In genomic region chr15:31320022-31320421, GRCh38 we compare ENCODE assay signal across 16 cellular contexts. TPM values are rescaled to one million over a fixed set of nuclear protein-coding genes. Genes with fewer than 3 reads are reported as not detected.
DNase-seq lines count a peak whose midpoint lies in the region; ATAC-seq, FAIRE-seq and TF ChIP-seq lines count a peak whose summit lies in the region.
"Had no signal": no experiment of that assay in that cellular context is flagged by ENCODE, and none has a peak within 500 bp of the region (broad histone marks: within the 10 kb centered on the region; RNA-seq: fewer than 3 reads in every experiment).

No MANE protein-coding gene starts in this region.

- H3K36me3 ChIP-seq in BLaER1 treated with 17β-estradiol and CSF1 and Interleukin-3, amounts not matched to agents 10 nM and 100 nM = no peaks in the 10 kb centered on the region
- H3K36me3 ChIP-seq in H1 (ENCODE audit: control insufficient read depth in 2 of 4, insufficient read depth in 4 of 4, low read length in 3 of 4) = no peaks in the 10 kb centered on the region
- H3K36me3 ChIP-seq: BE2C had no signal

- H3K27me3 ChIP-seq in BLaER1 treated with 17β-estradiol and CSF1 and Interleukin-3, amounts not matched to agents 10 nM and 100 nM = no peaks in the 10 kb centered on the region
- peaks cover 0 to 7% (median 3%) of the 10 kb centered on the region in 4 experiments; a peak in 3 of 7 replicates for H3K27me3 ChIP-seq in H1 (replicated peaks in 1 of 4; ENCODE audit: control insufficient read depth in 3 of 4, extremely low read depth in 1 of 4, insufficient read depth in 3 of 4, low read length in 3 of 4)
- H3K27me3 ChIP-seq: BE2C had no signal

- H2AFZ ChIP-seq in H1 (ENCODE audit: low read length) = peak overlapping the region; percentile 73; the same call in 1 of the 2 replicates

- POLR2A ChIA-PET in A549 (lab: Yijun Ruan, JAX) (no interaction called here), H1 (lab: Charles Lee; ENCODE audit: partially characterized antibody) (interaction anchor here (2.2 kb wide), 1 partner anchor 13 kb away, joined by 7 read pairs; no protein-coding TSS in a partner anchor)

- H3K79me1 ChIP-seq in H1 (ENCODE audit: low read depth, low read length) = peaks cover 2% of the 10 kb centered on the region; the same call in 1 of the 2 replicates

- peak; percentile 72 for FAIRE-seq in A549 (lab: Jason Lieb, UNC)
- FAIRE-seq in H1 (lab: Jason Lieb, UNC) = no peak

- TF ChIP-seq CTCF in A549 (IDR thresholded peaks at IDR 0.05) (no peak), H1 (IDR thresholded peaks at IDR 0.05; ENCODE audit: control extremely low read depth in 1 of 3, insufficient read depth in 1 of 3, low read depth in 1 of 3, low read length in 3 of 3) (no peak)

- 89% methylated on average over 5 of the region's 5 CpGs for WGBS in A549 (ENCODE audit: missing lambda C conversion rate)
- WGBS in H1 (ENCODE audit: extremely low coverage in 1 of 2, insufficient coverage in 1 of 2, insufficient read length in 1 of 2, insufficient replicate concordance in 2 of 2, low coverage in 1 of 2, low lambda C conversion rate in 2 of 2, missing lambda C conversion rate in 1 of 2), 2 experiments = 94% methylated on average over 5 of the region's 5 CpGs; no CpG with 5 or more reads in 1 of the 2 experiments

- ATAC-seq in A549 (no peak), GM18873 (IDR thresholded peaks at IDR 0.05; ENCODE audit: low FRiP score, unreplicated experiment) (no peak)

- DNase-seq in A549 (ENCODE audit: low read depth in 1 of 2, low spot score in 1 of 2) (no peak), MV-4-11 (lab: John Stamatoyannopoulos, UW) (peak; percentile 55), H1 (ENCODE audit: low read depth in 1 of 2, low spot score in 2 of 2) (no peak), NCI-H187 (lab: John Stamatoyannopoulos, UW) (no peak)
- DNase-seq in stimulated activated CD4-positive, alpha-beta T cell treated with anti-CD3 and anti-CD28 coated beads, Interleukin-2, amount 100 ng/mL, for 48 hours = no peak
- DNase-seq: BE2C, DMS153, H9, IMR-90, NCI-H1092, NCI-H2107, NCI-H345, NCI-H69, SIG-M5 had no signal

- H3K14ac ChIP-seq in H1 (ENCODE audit: insufficient read length) = no peak overlapping the region

- TF ChIP-seq POLR2A in A549 (IDR thresholded peaks at IDR 0.05; ENCODE audit: low read length) (no peak), H1 (IDR thresholded peaks at IDR 0.05; ENCODE audit: control extremely low read depth in 1 of 2, low read depth in 2 of 2, low read length in 2 of 2) (no peak)

- no peak overlapping the region for H4K8ac ChIP-seq in H1 (ENCODE audit: extremely low read depth, insufficient read depth, low read length)

- no peaks in the 10 kb centered on the region for H3K23me2 ChIP-seq in H1 (ENCODE audit: low read depth, low read length)

- no peak overlapping the region for H2AK5ac ChIP-seq in H1 (ENCODE audit: low read depth, low read length)

- CTCF ChIA-PET in A549 (lab: Yijun Ruan, JAX) (interaction anchor here (0.8 to 3.2 kb wide), 4 partner anchors 54 to 170 kb away, joined by 3 to 17 read pairs (median 4); no protein-coding TSS in a partner anchor), H1 (lab: Charles Lee; ENCODE audit: partially characterized antibody) (interaction anchor here (0.9 to 2.0 kb wide), 5 partner anchors 9 to 115 kb away, joined by 3 to 7 read pairs (median 3); no protein-coding TSS in a partner anchor)

- no peak overlapping the region for H3K4me2 ChIP-seq in A549
- H3K4me2 ChIP-seq in BLaER1 treated with 17β-estradiol and CSF1 and Interleukin-3, amounts not matched to agents 10 nM and 100 nM = peak overlapping the region; percentile 35 to 71 (median 58)
- H3K4me2 ChIP-seq in H1 (ENCODE audit: insufficient read depth in 1 of 2, low read depth in 2 of 2, low read length in 2 of 2) = no peak overlapping the region

- H4K5ac ChIP-seq in H1 (ENCODE audit: insufficient read length, low read depth, low read length) = no peak overlapping the region

- TF ChIP-seq EP300 in A549 (IDR thresholded peaks at IDR 0.05) (no peak), H1 (IDR thresholded peaks at IDR 0.05; ENCODE audit: borderline replicate concordance in 1 of 2, low read depth in 2 of 2, low read length in 2 of 2) (no peak)

- peaks cover 6% of the 10 kb centered on the region for H3K4me1 ChIP-seq in A549
- peaks cover 46 to 66% (median 60%) of the 10 kb centered on the region in 10 experiments for H3K4me1 ChIP-seq in BLaER1 treated with 17β-estradiol and CSF1 and Interleukin-3, amounts not matched to agents 10 nM and 100 nM
- H3K4me1 ChIP-seq in H1 (replicated peaks in 1 of 4; ENCODE audit: control insufficient read depth in 3 of 4, insufficient read depth in 4 of 4, low read length in 3 of 4) = peaks cover under 1 to 9% (median 5%) of the 10 kb centered on the region in 4 experiments; a peak in 6 of 7 replicates

- H2BK120ac ChIP-seq in H1 (replicated peaks; ENCODE audit: low read depth, low read length) = no peak overlapping the region

- no peak overlapping the region for H3K23ac ChIP-seq in H1 (ENCODE audit: insufficient read length)

- no peak overlapping the region for H3K9ac ChIP-seq in BLaER1 treated with 17β-estradiol and CSF1 and Interleukin-3, amounts not matched to agents 10 nM and 100 nM
- H3K9ac ChIP-seq in H1 (replicated peaks in 1 of 4; ENCODE audit: extremely low read depth in 1 of 4, low read depth in 3 of 4, low read length in 3 of 4) = no peak overlapping the region

- H3K4me3 ChIP-seq in A549 (no peak overlapping the region), H1 (ENCODE audit: extremely low read depth in 1 of 4, insufficient read depth in 2 of 4, low read depth in 3 of 4, low read length in 4 of 4) (no peak overlapping the region)
- H3K4me3 ChIP-seq in BLaER1 treated with 17β-estradiol and CSF1 and Interleukin-3, amounts not matched to agents 10 nM and 100 nM = no peak overlapping the region

- H3K4ac ChIP-seq in H1 (replicated peaks; ENCODE audit: insufficient read length, low read depth, low read length) = no peak overlapping the region

- H3K9me3 ChIP-seq in A549 = peaks cover 4% of the 10 kb centered on the region; the same call in 2 of the 3 replicates
- peaks cover 0 to 14% (median 10%) of the 10 kb centered on the region in 11 experiments; a peak in 10 of 22 replicates for H3K9me3 ChIP-seq in BLaER1 treated with 17β-estradiol and CSF1 and Interleukin-3, amounts not matched to agents 10 nM and 100 nM (replicated peaks in 1 of 11)
- H3K9me3 ChIP-seq in H1 (ENCODE audit: insufficient read depth in 2 of 2, low read depth in 1 of 2, low read length in 1 of 2) = peaks cover 3 to 4% of the 10 kb centered on the region in 2 experiments; a peak in 1 of 4 replicates
- H3K9me3 ChIP-seq: BE2C had no signal

- no peak overlapping the region for H3K56ac ChIP-seq in H1 (replicated peaks; ENCODE audit: insufficient read length, low read depth, low read length)

- no peak overlapping the region for H2BK5ac ChIP-seq in H1 (ENCODE audit: low read depth, low read length)

- no peak overlapping the region for H2BK15ac ChIP-seq in H1 (ENCODE audit: low read length)

- H4K20me1 ChIP-seq in BLaER1 treated with 17β-estradiol and CSF1 and Interleukin-3, amounts not matched to agents 10 nM and 100 nM = no peaks in the 10 kb centered on the region
- no peaks in the 10 kb centered on the region for H4K20me1 ChIP-seq in H1 (replicated peaks in 1 of 2; ENCODE audit: control insufficient read depth in 1 of 2, insufficient read depth in 2 of 2, low read length in 2 of 2)

- H4K91ac ChIP-seq in H1 (replicated peaks; ENCODE audit: insufficient read length, low read length) = no peak overlapping the region

- TF ChIP-seq RAD21 in A549 (conservative IDR thresholded peaks at IDR 0.05 in 1 of 2, IDR thresholded peaks at IDR 0.05 in 1 of 2) (no peak), H1 (IDR thresholded peaks at IDR 0.05 in 1 of 2, conservative IDR thresholded peaks at IDR 0.05 in 1 of 2; ENCODE audit: low read depth in 2 of 2, low read length in 2 of 2) (no peak)

- no peak overlapping the region for H3K18ac ChIP-seq in H1 (ENCODE audit: extremely low read depth, low read length)

- H3K79me2 ChIP-seq in H1 (ENCODE audit: control insufficient read depth in 1 of 2, insufficient read depth in 2 of 2, low read length in 2 of 2) = no peaks in the 10 kb centered on the region

- H3K27ac ChIP-seq in A549 = no peak overlapping the region
- H3K27ac ChIP-seq in BLaER1 treated with 17β-estradiol and CSF1 and Interleukin-3, amounts not matched to agents 10 nM and 100 nM = peak overlapping the region in 6 of 11 experiments; percentile 1 to 24 (median 10); a peak in 1 of 22 replicates
- no peak overlapping the region for H3K27ac ChIP-seq in H1 (ENCODE audit: low read depth, low read length)

- no peak overlapping the region; the same call in 1 of the 2 replicates for H2BK12ac ChIP-seq in H1 (ENCODE audit: low read depth, low read length)

- H2BK20ac ChIP-seq in H1 (ENCODE audit: low read length) = no peak overlapping the region

TF ChIP-seq in A549, 52 proteins besides CTCF, POLR2A, EP300 and RAD21:
- TF ChIP-seq ZNF302 (CRISPR knock-in tag; IDR thresholded peaks at IDR 0.05) (no peak), EHMT2 (IDR thresholded peaks at IDR 0.05; ENCODE audit: low read depth) (no peak), NPAS2 (CRISPR knock-in tag; IDR thresholded peaks at IDR 0.05; ENCODE audit: borderline replicate concordance) (no peak), RNF2 (IDR thresholded peaks at IDR 0.05; ENCODE audit: borderline replicate concordance, low read depth) (no peak)

TF ChIP-seq in H1, 55 proteins besides CTCF, POLR2A, EP300 and RAD21 (continues in another document):
- no peak for TF ChIP-seq PHF8 (conservative IDR thresholded peaks at IDR 0.05; ENCODE audit: low read depth, low read length)
- TF ChIP-seq SRF (IDR thresholded peaks at IDR 0.05; ENCODE audit: low read depth, low read length) = no peak
- no peak for TF ChIP-seq JUN (IDR thresholded peaks at IDR 0.05; ENCODE audit: low read depth, low read length)
- no peak for TF ChIP-seq SIN3A (conservative IDR thresholded peaks at IDR 0.05 in 1 of 2, IDR thresholded peaks at IDR 0.05 in 1 of 2; ENCODE audit: low read depth in 1 of 2, low read length in 2 of 2)
- TF ChIP-seq TCF12 (IDR thresholded peaks at IDR 0.05; ENCODE audit: low read depth, low read length) = no peak

RNA-seq across cellular contexts. Expression of gene KLF13, which starts 6.6 kb away (rescaled TPM):
- polyA plus RNA-seq in A549 (2011; rRNA removed) (53.5 and 67.0 TPM in 2 replicates), A549 (2017; fragmentation: RNase III; extraction: RNeasy Plus Mini Kit Qiagen cat#74134 plus additional on column Dnase treatment) (42.7 to 53.5 TPM (median 52.5 TPM) in 3 replicates), H1 (2011; rRNA removed) (15.7 and 18.3 TPM in 2 replicates)
- polyA plus RNA-seq in A549 (2012; cell fraction: cytosol; rRNA removed) = 15.0 and 19.2 TPM in 2 replicates
- polyA plus RNA-seq in A549 (2012; cell fraction: nucleus; rRNA removed) = 14.2 and 14.3 TPM in 2 replicates
- 38.8 and 42.3 TPM in 2 replicates for polyA minus RNA-seq in A549 (2011; rRNA and poly(A)+ RNA removed)
- 32.4 and 33.4 TPM in 2 replicates for total RNA-seq in H1 (2021; fragmentation: NEBNext Ultra II Directional; extraction: Animal tissue kit (Norgen Biotek cat#: 25700))
- polyA plus RNA-seq in H1 (2011; cell fraction: cytosol; rRNA removed) = 16.2 TPM
- 17.3 TPM for polyA plus RNA-seq in H1 (2011; cell fraction: nucleus; rRNA removed)
- 21.5 to 39.3 TPM (median 24.4 TPM) in 4 replicates for polyA plus RNA-seq in H1 (2012, experiment 1 of 2)
- 13.0 TPM for polyA plus RNA-seq in H1 (2012, experiment 2 of 2)
- polyA plus RNA-seq in H1 (2013, experiment 1 of 2) = 34.5 TPM
- 37.8 TPM for polyA plus RNA-seq in H1 (2013, experiment 2 of 2)
- 15.4 and 21.4 TPM in 2 replicates for polyA minus RNA-seq in H1 (2011; rRNA and poly(A)+ RNA removed)
- 21.7 TPM for polyA minus RNA-seq in H1 (2011; cell fraction: cytosol; rRNA and poly(A)+ RNA removed)
- 10.9 TPM for polyA minus RNA-seq in H1 (2011; cell fraction: nucleus; rRNA and poly(A)+ RNA removed)

Comparison
In these comparisons a context has a peak if more than half of its experiments do, and no peak if none do; other contexts are left out.
1. H3K27ac ChIP-seq: peak in BLaER1 treated with 17β-estradiol and CSF1 and Interleukin-3, amounts not matched to agents 10 nM and 100 nM (6 of 11); none in A549 (0 of 2) and H1 (single experiment).
2. H3K4me2 ChIP-seq: peak in BLaER1 treated with 17β-estradiol and CSF1 and Interleukin-3, amounts not matched to agents 10 nM and 100 nM (11 of 11); none in A549 (single experiment) and H1 (0 of 2).